11 cellular contexts compared by ENCODE assay signal in the genomic region with DNA sequence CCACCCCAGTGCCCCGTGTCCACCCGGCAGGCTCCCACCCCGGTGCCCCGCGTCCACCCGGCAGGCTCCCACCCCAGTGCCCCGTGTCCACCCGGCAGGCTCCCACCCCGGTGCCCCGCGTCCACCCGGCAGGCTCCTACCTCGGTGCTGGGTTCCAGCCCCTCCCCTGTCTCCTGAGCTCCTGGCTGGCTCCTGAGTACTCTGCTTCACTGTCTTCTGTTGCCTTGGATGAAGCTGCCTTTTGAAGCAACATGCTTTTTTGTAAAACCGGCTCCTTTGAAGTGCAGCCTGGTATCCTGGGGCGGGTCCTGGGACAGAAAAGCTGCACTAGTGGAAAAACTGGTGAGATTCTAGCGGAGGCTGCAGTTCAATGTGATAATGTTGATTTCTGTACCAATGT. TPM values are rescaled to one million over a fixed set of nuclear protein-coding genes. Genes with fewer than 3 reads are reported as not detected.
DNase-seq lines count a peak whose midpoint lies in the region; TF ChIP-seq lines count a peak whose summit lies in the region.
"Not testable (repeated sequence)": the region's sequence is repeated elsewhere in the genome, so short reads cannot be mapped to it uniquely, and the experiment has no call there.
"Had no signal": no experiment of that assay in that cellular context is flagged by ENCODE, and none has a peak within 500 bp of the region (broad histone marks: within the 10 kb centered on the region; RNA-seq: fewer than 3 reads in every experiment).

No MANE protein-coding gene starts in this region.

- not testable (repeated sequence) for TF ChIP-seq CTCF in endodermal cell (conservative IDR thresholded peaks at IDR 0.05); glutamatergic neuron (IDR thresholded peaks at IDR 0.05; ENCODE audit: partially characterized antibody, unreplicated experiment); right atrium auricular region (IDR thresholded peaks at IDR 0.05); osteocyte (IDR thresholded peaks at IDR 0.05); stomach (IDR thresholded peaks at IDR 0.05); type B pancreatic cell (conservative IDR thresholded peaks at IDR 0.05)

- not testable (repeated sequence) for H3K9me3 ChIP-seq in adipocyte (ENCODE audit: control insufficient read depth, low read length); endodermal cell (ENCODE audit: control insufficient read depth, low read length); right atrium auricular region; stomach

- not testable (repeated sequence) for H3K27ac ChIP-seq in endodermal cell (ENCODE audit: low read depth, low read length)
- H3K27ac ChIP-seq in right atrium auricular region (peak overlapping the region; percentile 77), stomach (peak overlapping the region in 4 of 5 donors; percentile 14 to 74 (median 48))

- not testable (repeated sequence) for H3K9me3 Mint-ChIP-seq in endodermal cell; glutamatergic neuron (ENCODE audit: unreplicated experiment); osteocyte (ENCODE audit: unreplicated experiment); type B pancreatic cell

- not testable (repeated sequence) for H3K4me3 ChIP-seq in adipocyte (ENCODE audit: low read length); right atrium auricular region
- H3K4me3 ChIP-seq in endodermal cell (ENCODE audit: low read length) (peak overlapping the region; percentile 53), stomach (peak overlapping the region in 2 of 4 donors; percentile 8 to 17)

- H3K4me1 ChIP-seq in adipocyte (ENCODE audit: control insufficient read depth, insufficient read depth, low read length) (peaks cover 60% of the 10 kb centered on the region), endodermal cell (ENCODE audit: control insufficient read depth, insufficient read depth, low read length) (peaks cover 44% of the 10 kb centered on the region), right atrium auricular region (peaks cover 0 to 97% of the 10 kb centered on the region in 2 donors), stomach (peaks cover 22 to 81% (median 54%) of the 10 kb centered on the region in 4 donors)

- peaks cover 70% of the 10 kb centered on the region for H3K36me3 Mint-ChIP-seq in endodermal cell (ENCODE audit: low read depth)
- H3K36me3 Mint-ChIP-seq in glutamatergic neuron (ENCODE audit: unreplicated experiment): not testable (repeated sequence)
- H3K36me3 Mint-ChIP-seq in osteocyte (ENCODE audit: unreplicated experiment): peaks cover 72% of the 10 kb centered on the region
- peaks cover 13% of the 10 kb centered on the region for H3K36me3 Mint-ChIP-seq in type B pancreatic cell

- not testable (repeated sequence) for H3K4me3 Mint-ChIP-seq in endodermal cell
- H3K4me3 Mint-ChIP-seq in glutamatergic neuron (ENCODE audit: unreplicated experiment) (peak overlapping the region; percentile 56), osteocyte (ENCODE audit: unreplicated experiment) (peak overlapping the region; percentile 47), type B pancreatic cell (peak overlapping the region; percentile 28)

- not testable (repeated sequence) for TF ChIP-seq EP300 in stomach (IDR thresholded peaks at IDR 0.05)

- TF ChIP-seq POLR2A in stomach (IDR thresholded peaks at IDR 0.05): not testable (repeated sequence)

- DNase-seq in ELF-1 (ENCODE audit: low read depth, low spot score) (peak; percentile 63), endodermal cell (peak; percentile 36), type B pancreatic cell (ENCODE audit: extremely low spot score, unreplicated experiment) (peak; percentile 49)
- not testable (repeated sequence) for DNase-seq in adipocyte (ENCODE audit: low read depth); glutamatergic neuron; right atrium auricular region (ENCODE audit: low spot score); osteocyte (ENCODE audit: extremely low spot score, unreplicated experiment); stomach

- WGBS in endodermal cell (ENCODE audit: insufficient coverage in 1 of 2, insufficient read length in 1 of 2), 2 experiments: 81 to 93% methylated on average over 3 to 11 of the region's 16 CpGs
- 54 to 82% (median 59%) methylated on average over 3 to 10 of the region's 16 CpGs for WGBS in stomach, 5 donors

- H3K36me3 ChIP-seq in adipocyte (ENCODE audit: control insufficient read depth, insufficient read depth, low read length, severe bottlenecking) (peaks cover 55% of the 10 kb centered on the region), endodermal cell (ENCODE audit: control insufficient read depth, insufficient read depth, low read length) (peaks cover 82% of the 10 kb centered on the region), right atrium auricular region (peaks cover 23% of the 10 kb centered on the region), stomach (peaks cover 0 to 33% (median 9%) of the 10 kb centered on the region in 4 donors)

- H3K9ac ChIP-seq in adipocyte (ENCODE audit: low read length): peak overlapping the region; percentile 50
- H3K9ac ChIP-seq in endodermal cell (ENCODE audit: extremely low read depth, low read length, poor library complexity, severe bottlenecking): not testable (repeated sequence)

- not testable (repeated sequence) for H3K27ac Mint-ChIP-seq in endodermal cell; glutamatergic neuron (ENCODE audit: unreplicated experiment); type B pancreatic cell
- peak overlapping the region; percentile 88 for H3K27ac Mint-ChIP-seq in osteocyte (ENCODE audit: unreplicated experiment)

- not testable (repeated sequence) for H3K27me3 Mint-ChIP-seq in endodermal cell (ENCODE audit: insufficient read depth); glutamatergic neuron (ENCODE audit: unreplicated experiment); osteocyte (ENCODE audit: unreplicated experiment); type B pancreatic cell

- not testable (repeated sequence) for H3K27me3 ChIP-seq in adipocyte (replicated peaks; ENCODE audit: control insufficient read depth, insufficient read depth, low read length); endodermal cell (ENCODE audit: control insufficient read depth, insufficient read depth, low read length, poor library complexity, severe bottlenecking); right atrium auricular region
- peaks cover 0 to 36% (median 12%) of the 10 kb centered on the region in 3 donors for H3K27me3 ChIP-seq in stomach

- intact Hi-C loops in stomach (cut with DNase I; ENCODE audit: low total_unique reads): not testable (repeated sequence)

- H3K4me1 Mint-ChIP-seq in endodermal cell: peaks cover 48% of the 10 kb centered on the region
- peaks cover 13% of the 10 kb centered on the region for H3K4me1 Mint-ChIP-seq in glutamatergic neuron (ENCODE audit: low read depth, unreplicated experiment)
- H3K4me1 Mint-ChIP-seq in osteocyte (ENCODE audit: unreplicated experiment): peaks cover 86% of the 10 kb centered on the region
- H3K4me1 Mint-ChIP-seq in type B pancreatic cell (ENCODE audit: unreplicated experiment): peaks cover 18% of the 10 kb centered on the region

RNA-seq across cellular contexts. Expression of a gene that starts 6.6 kb away (rescaled TPM):
- total RNA-seq in endodermal cell (100 to 1,000 TPM; 388 to 398 TPM), glutamatergic neuron (ENCODE audit: unreplicated experiment) (60.9 TPM), right atrium auricular region (100 to 1,000 TPM; 141 to 153 TPM), osteocyte (2,001 and 2,067 TPM in 2 replicates), stomach (100 to 1,000 TPM; 134 to 531 (median 366) TPM), type B pancreatic cell (ENCODE audit: low replicate concordance) (38.6 and 145 TPM in 2 replicates)
- 216 TPM for polyA plus RNA-seq in endodermal cell (2013, experiment 1 of 2)
- polyA plus RNA-seq in endodermal cell (2013, experiment 2 of 2): 219 TPM
- 10 to 100 TPM; 24.0 to 96.6 (median 38.4) TPM for polyA plus RNA-seq in stomach
- total RNA-seq: CD8-positive, alpha-beta memory T cell had no signal
- polyA plus RNA-seq: CD14-positive monocyte; CD8-positive, alpha-beta memory T cell; IgD-negative memory B cell had no signal

RNA-seq across cellular contexts. Expression of a gene that starts 6.8 kb away (rescaled TPM):
- total RNA-seq in endodermal cell (100 to 1,000 TPM; 702 to 764 TPM), glutamatergic neuron (ENCODE audit: unreplicated experiment) (14.6 TPM), right atrium auricular region (100 to 1,000 TPM; 140 to 201 TPM), osteocyte (3,181 and 3,589 TPM in 2 replicates), stomach (100 to 1,000 TPM; 132 to 798 (median 175) TPM), type B pancreatic cell (ENCODE audit: low replicate concordance) (20.4 and 83.6 TPM in 2 replicates)
- 174 TPM for polyA plus RNA-seq in endodermal cell (2013, experiment 1 of 2)
- 194 TPM for polyA plus RNA-seq in endodermal cell (2013, experiment 2 of 2)
- 10 to 100 TPM; 18.8 to 59.0 (median 30.6) TPM for polyA plus RNA-seq in stomach
- total RNA-seq: CD8-positive, alpha-beta memory T cell had no signal
- polyA plus RNA-seq: CD8-positive, alpha-beta memory T cell; IgD-negative memory B cell had no signal
